In genomic region chr12:22858849-22859569, GRCh38 we compare ENCODE assay signal across 1 cellular context.
TF ChIP-seq lines count a peak whose summit lies in the region.

No MANE protein-coding gene starts in this region.

TF ChIP-seq in GM12878, 131 proteins besides CTCF, POLR2A, EP300 and RAD21 (continued from another document):
- TF ChIP-seq SPI1 (IDR thresholded peaks at IDR 0.05; ENCODE audit: borderline replicate concordance, insufficient read depth, low read depth, low read length) (peak; percentile 56; the same call in 1 of the 2 replicates), NR2F1 (conservative IDR thresholded peaks at IDR 0.05) (peak; percentile 72; the same call in 1 of the 2 replicates), IKZF1 (conservative IDR thresholded peaks at IDR 0.05) (peak; percentile 52; the same call in 1 of the 2 replicates), RUNX3 (IDR thresholded peaks at IDR 0.05; ENCODE audit: low read length) (peak; percentile 33), NBN (IDR thresholded peaks at IDR 0.05) (0 out of 2 replicates have a peak, but pooled peaks have one; percentile 28), PKNOX1 (IDR thresholded peaks at IDR 0.05) (no peak), BHLHE40 (IDR thresholded peaks at IDR 0.05; ENCODE audit: borderline replicate concordance in 1 of 2, low read depth in 2 of 2, low read length in 1 of 2) (peak in 1 of 2 experiments; percentile 6; a peak in 1 of 4 replicates), ATF7 (IDR thresholded peaks at IDR 0.05; ENCODE audit: low read depth) (peak; percentile 59; the same call in 1 of the 2 replicates), CREB1 (IDR thresholded peaks at IDR 0.05; ENCODE audit: low read depth) (peak; percentile 63; the same call in 1 of the 2 replicates)
